ENCODE assay signal across 8 cellular contexts in genomic region chr2:233565685-233566140, GRCh38. TPM values are rescaled to one million over a fixed set of nuclear protein-coding genes. Genes with fewer than 3 reads are reported as not detected.
A peak's percentile ranks its signal among the peaks of the same experiment; 100 is the strongest.
DNase-seq lines count a peak whose midpoint lies in the region; ATAC-seq, FAIRE-seq and TF ChIP-seq lines count a peak whose summit lies in the region.

No MANE protein-coding gene starts in this region.

- H3K27me3 Mint-ChIP-seq in astrocyte (ENCODE audit: low read depth, unreplicated experiment): no peaks in the 10 kb centered on the region

- POLR2A ChIA-PET in HEK293T (lab: Yijun Ruan, JAX): interaction anchor here (1.0 kb wide), 1 partner anchor 31 kb away, joined by 3 read pairs; no protein-coding TSS in a partner anchor

- ATAC-seq in GM18517 (IDR thresholded peaks at IDR 0.05; ENCODE audit: unreplicated experiment): peak; percentile 48
- peak; percentile 35 for ATAC-seq in HG03175 (IDR thresholded peaks at IDR 0.05; ENCODE audit: unreplicated experiment)

- H2AFZ ChIP-seq in astrocyte (ENCODE audit: low read depth, low read length): peak overlapping the region; percentile 54

- CTCF ChIA-PET in HEK293T (lab: Yijun Ruan, JAX): no interaction called here

- H3K9me3 Mint-ChIP-seq in astrocyte (ENCODE audit: unreplicated experiment): no peaks in the 10 kb centered on the region

- peak overlapping the region; percentile 99 for H3K9ac ChIP-seq in astrocyte (ENCODE audit: low read length)

- TF ChIP-seq CTCF in astrocyte (IDR thresholded peaks at IDR 0.05; ENCODE audit: insufficient read depth, low read depth, low read length): no peak

- peaks cover 9% of the 10 kb centered on the region for H3K79me2 ChIP-seq in astrocyte (ENCODE audit: insufficient read depth, low read length)

- H3K4me1 ChIP-seq in astrocyte (ENCODE audit: insufficient read depth, low read length) (no peaks in the 10 kb centered on the region), mesodermal cell (ENCODE audit: control insufficient read depth, insufficient read depth, low read length, poor library complexity, severe bottlenecking) (peaks cover 6% of the 10 kb centered on the region)

- peak overlapping the region; percentile 97 for H3K27ac ChIP-seq in astrocyte (ENCODE audit: low read depth, low read length)
- H3K27ac ChIP-seq in mesodermal cell (ENCODE audit: low read depth, low read length, severe bottlenecking): peak overlapping the region; percentile 98

- H3K4me3 ChIP-seq in astrocyte (ENCODE audit: insufficient read depth, low read depth, low read length) (peak overlapping the region; percentile 92), mesodermal cell (ENCODE audit: extremely low read depth, insufficient read depth, low read length, poor library complexity, severe bottlenecking) (peak overlapping the region; percentile 82)

- FAIRE-seq in astrocyte (lab: Jason Lieb, UNC): no peak

- peak overlapping the region; percentile 97 for H3K4me3 Mint-ChIP-seq in astrocyte (ENCODE audit: unreplicated experiment)

- peak overlapping the region; percentile 92 for H3K4me2 ChIP-seq in astrocyte (ENCODE audit: low read length)

- 33 to 62% methylated on average over 1 to 2 of the region's 6 CpGs for WGBS in mesodermal cell (ENCODE audit: insufficient coverage in 2 of 2), 2 experiments

- peaks cover 12% of the 10 kb centered on the region for H3K4me1 Mint-ChIP-seq in astrocyte (ENCODE audit: low read depth, unreplicated experiment)

- H4K20me1 ChIP-seq in astrocyte (ENCODE audit: insufficient read depth, low read length): no peaks in the 10 kb centered on the region

- H3K36me3 ChIP-seq in astrocyte (ENCODE audit: insufficient read depth, low read length) (no peaks in the 10 kb centered on the region), mesodermal cell (ENCODE audit: control insufficient read depth, insufficient read depth, low read length) (no peaks in the 10 kb centered on the region)

- DNase-seq in astrocyte (ENCODE audit: low read depth) (no peak), ecto neural progenitor cell (ENCODE audit: low spot score) (no peak), inferior parietal cortex (ENCODE audit: extremely low spot score) (no peak), HEK293T (ENCODE audit: extremely low spot score) (no peak), COR-L47 (lab: John Stamatoyannopoulos, UW) (no peak)

- peak overlapping the region; percentile 100 for H3K27ac Mint-ChIP-seq in astrocyte (ENCODE audit: unreplicated experiment)

- no peaks in the 10 kb centered on the region for H3K36me3 Mint-ChIP-seq in astrocyte (ENCODE audit: low read depth, unreplicated experiment)

- H3K27me3 ChIP-seq in astrocyte (ENCODE audit: insufficient read depth, low read length): no peaks in the 10 kb centered on the region

- H3K9me3 ChIP-seq in astrocyte (ENCODE audit: insufficient read depth, low read depth, low read length) (no peaks in the 10 kb centered on the region), mesodermal cell (ENCODE audit: control insufficient read depth, low read length) (no peaks in the 10 kb centered on the region)

TF ChIP-seq in HEK293T, 16 proteins besides CTCF, POLR2A, EP300 and RAD21:
- TF ChIP-seq NFRKB (IDR thresholded peaks at IDR 0.05) (no peak), BHLHE40 (IDR thresholded peaks at IDR 0.05; ENCODE audit: borderline replicate concordance) (no peak), PKNOX1 (IDR thresholded peaks at IDR 0.05) (no peak), TARDBP (IDR thresholded peaks at IDR 0.05) (no peak), LEF1 (IDR thresholded peaks at IDR 0.05; ENCODE audit: borderline replicate concordance) (no peak)

RNA-seq across cellular contexts. Expression of gene USP40, which starts 0.9 kb away (rescaled TPM):
- total RNA-seq in astrocyte: 23.6 and 25.4 TPM in 2 replicates
- 17.3 TPM for polyA plus RNA-seq in mesodermal cell (2013, experiment 1 of 2)
- 14.5 TPM for polyA plus RNA-seq in mesodermal cell (2013, experiment 2 of 2)

RNA-seq across cellular contexts. Expression of gene UGT1A8, which starts 51.7 kb away (rescaled TPM):
- total RNA-seq in astrocyte: not detected in 2 replicates
- not detected for polyA plus RNA-seq in mesodermal cell (2013, experiment 1 of 2)
- polyA plus RNA-seq in mesodermal cell (2013, experiment 2 of 2): not detected
